Comparison of ENCODE assay signal across 10 cellular contexts in genomic region chr2:42962521-42962953, GRCh38.
DNase-seq lines count a peak whose midpoint lies in the region; ATAC-seq and TF ChIP-seq lines count a peak whose summit lies in the region.
"Had no signal": no experiment of that assay in that cellular context is flagged by ENCODE, and none has a peak within 500 bp of the region (broad histone marks: within the 10 kb centered on the region; RNA-seq: fewer than 3 reads in every experiment).

No MANE protein-coding gene starts in this region.

- peaks cover 15% of the 10 kb centered on the region for H3K4me1 Mint-ChIP-seq in activated naive CD8-positive, alpha-beta T cell (ENCODE audit: low read depth)
- peaks cover 16% of the 10 kb centered on the region for H3K4me1 Mint-ChIP-seq in activated naive CD8-positive, alpha-beta T cell treated with anti-CD3 and anti-CD28 coated beads, Interleukin-2, amount 50 U/mL, for 24 hours
- H3K4me1 Mint-ChIP-seq in activated CD8-positive, alpha-beta T cell treated with anti-CD3 and anti-CD28 coated beads for 36 hours (ENCODE audit: low read depth): peaks cover 16% of the 10 kb centered on the region

- CTCF ChIA-PET in activated CD8-positive, alpha-beta T cell treated with anti-CD3 and anti-CD28 coated beads for 36 hours (lab: Charles Lee): interaction anchor here (1.0 to 6.2 kb wide), 5 partner anchors 12 to 522 kb away, joined by 3 to 35 read pairs (median 4); no protein-coding TSS in a partner anchor

- H4K8ac ChIP-seq in mesenchymal stem cell (ENCODE audit: low read length): peak overlapping the region; percentile 36

- peak overlapping the region in 1 of 2 experiments; percentile 19 for H3K18ac ChIP-seq in mesenchymal stem cell (ENCODE audit: low read depth in 1 of 2, low read length in 2 of 2)

- H3K27ac ChIP-seq in mesenchymal stem cell (ENCODE audit: low read length, poor library complexity, severe bottlenecking): no peak overlapping the region
- peak overlapping the region; percentile 66 to 76 (median 70) for H3K27ac ChIP-seq in transverse colon
- H3K27ac ChIP-seq: VCaP had no signal

- H3K27ac Mint-ChIP-seq in activated naive CD8-positive, alpha-beta T cell: no peak overlapping the region
- H3K27ac Mint-ChIP-seq in activated naive CD8-positive, alpha-beta T cell treated with anti-CD3 and anti-CD28 coated beads, Interleukin-2, amount 50 U/mL, for 24 hours: no peak overlapping the region
- no peak overlapping the region for H3K27ac Mint-ChIP-seq in activated CD8-positive, alpha-beta T cell treated with anti-CD3 and anti-CD28 coated beads for 36 hours

- peak overlapping the region; percentile 63 for H4K91ac ChIP-seq in mesenchymal stem cell (ENCODE audit: low read length)

- in situ Hi-C loops in transverse colon (cut with MboI; ENCODE audit: low pct_ligation_motif_present in 1 of 4, low pct_unique_long_range_greater_than_20kb in 1 of 4, low sequenced_read_pairs in 3 of 4): loop anchor here in 2 of 4 donors (10.0 to 25.0 kb wide), 2 partner anchors 272 to 525 kb away; no protein-coding TSS in a partner anchor

- peaks cover 0 to 4% of the 10 kb centered on the region in 2 experiments for H3K27me3 ChIP-seq in mesenchymal stem cell (ENCODE audit: control insufficient read depth in 1 of 2, insufficient read depth in 1 of 2, low read length in 2 of 2)
- H3K27me3 ChIP-seq in transverse colon: no peaks in the 10 kb centered on the region

- no peak overlapping the region for H2BK5ac ChIP-seq in mesenchymal stem cell (ENCODE audit: low read depth, low read length, poor library complexity, severe bottlenecking)

- no peak for DNase-seq in activated naive CD8-positive, alpha-beta T cell treated with anti-CD3 and anti-CD28 coated beads, Interleukin-2, amount 50 U/mL, for 24 hours
- DNase-seq in activated CD8-positive, alpha-beta T cell treated with anti-CD3 and anti-CD28 coated beads for 36 hours: peak; percentile 37
- no peak for DNase-seq in mesenchymal stem cell
- DNase-seq in transverse colon: no peak
- no peak for DNase-seq in HK-2 (ENCODE audit: unreplicated experiment)
- no peak for DNase-seq in amygdala (lab: John Stamatoyannopoulos, UW)
- DNase-seq in NCI-H345 (lab: John Stamatoyannopoulos, UW): no peak
- DNase-seq: NCI-H1436 had no signal

- 63% methylated on average over 11 of the region's 12 CpGs for WGBS in mesenchymal stem cell
- WGBS in transverse colon (ENCODE audit: low coverage in 1 of 2), 2 donors: 50 to 58% methylated on average over 6 to 12 of the region's 12 CpGs

- no peak overlapping the region for H3K23ac ChIP-seq in mesenchymal stem cell (ENCODE audit: low read length in 2 of 2)

- H3K36me3 ChIP-seq in mesenchymal stem cell (ENCODE audit: control insufficient read depth in 1 of 2, insufficient read depth in 2 of 2, low read depth in 1 of 2, low read length in 2 of 2) (no peaks in the 10 kb centered on the region), transverse colon (no peaks in the 10 kb centered on the region)

- H3K9ac ChIP-seq in mesenchymal stem cell (ENCODE audit: low read length): peak overlapping the region; percentile 72

- POLR2A ChIA-PET in activated CD8-positive, alpha-beta T cell treated with anti-CD3 and anti-CD28 coated beads for 36 hours (lab: Charles Lee): no interaction called here

- H3K4me3 ChIP-seq in mesenchymal stem cell (ENCODE audit: insufficient read depth in 1 of 2, low read depth in 1 of 2, low read length in 2 of 2): no peak overlapping the region
- no peak overlapping the region for H3K4me3 ChIP-seq in transverse colon

- H3K14ac ChIP-seq in mesenchymal stem cell (ENCODE audit: low read length in 2 of 2): no peak overlapping the region

- no peak for TF ChIP-seq EP300 in transverse colon (IDR thresholded peaks at IDR 0.05; ENCODE audit: low read depth)

- peak overlapping the region; percentile 37 for H2BK15ac ChIP-seq in mesenchymal stem cell (ENCODE audit: low read depth, poor library complexity, severe bottlenecking)

- TF ChIP-seq POLR2A in transverse colon (IDR thresholded peaks at IDR 0.05): no peak

- H3K9me3 ChIP-seq in mesenchymal stem cell (ENCODE audit: control insufficient read depth, low read length) (no peaks in the 10 kb centered on the region), transverse colon (no peaks in the 10 kb centered on the region)

- no peaks in the 10 kb centered on the region for H3K36me3 Mint-ChIP-seq in activated naive CD8-positive, alpha-beta T cell
- no peaks in the 10 kb centered on the region for H3K36me3 Mint-ChIP-seq in activated naive CD8-positive, alpha-beta T cell treated with anti-CD3 and anti-CD28 coated beads, Interleukin-2, amount 50 U/mL, for 24 hours (ENCODE audit: low read depth)
- H3K36me3 Mint-ChIP-seq in activated CD8-positive, alpha-beta T cell treated with anti-CD3 and anti-CD28 coated beads for 36 hours (ENCODE audit: low read depth): no peaks in the 10 kb centered on the region

- H2BK120ac ChIP-seq in mesenchymal stem cell (ENCODE audit: low read depth, low read length): no peak overlapping the region

- peaks cover 12% of the 10 kb centered on the region for H3K4me1 ChIP-seq in mesenchymal stem cell (ENCODE audit: control insufficient read depth, insufficient read depth, low read depth, low read length)
- H3K4me1 ChIP-seq in transverse colon: peaks cover 13 to 38% (median 26%) of the 10 kb centered on the region in 4 donors

- peak overlapping the region; percentile 7 for H2AK5ac ChIP-seq in mesenchymal stem cell (ENCODE audit: low read length, severe bottlenecking)

- no peak for ATAC-seq in activated naive CD8-positive, alpha-beta T cell treated with anti-CD3 and anti-CD28 coated beads, Interleukin-2, amount 50 U/mL, for 24 hours
- peak; percentile 74 for ATAC-seq in activated CD8-positive, alpha-beta T cell treated with anti-CD3 and anti-CD28 coated beads for 36 hours

- H3K4me2 ChIP-seq in mesenchymal stem cell (ENCODE audit: low read length, poor library complexity, severe bottlenecking): no peak overlapping the region

- intact Hi-C loops in activated CD8-positive, alpha-beta T cell treated with anti-CD3 and anti-CD28 coated beads for 36 hours (cut with micrococcal nuclease): no loop called here
- intact Hi-C loops in transverse colon (cut with DNase I; ENCODE audit: low total_unique reads): no loop called here

- H3K4me3 Mint-ChIP-seq in activated naive CD8-positive, alpha-beta T cell: peak overlapping the region; percentile 14
- H3K4me3 Mint-ChIP-seq in activated naive CD8-positive, alpha-beta T cell treated with anti-CD3 and anti-CD28 coated beads, Interleukin-2, amount 50 U/mL, for 24 hours: no peak overlapping the region
- H3K4me3 Mint-ChIP-seq in activated CD8-positive, alpha-beta T cell treated with anti-CD3 and anti-CD28 coated beads for 36 hours: no peak overlapping the region

- H2AFZ ChIP-seq in mesenchymal stem cell (ENCODE audit: low read depth, low read length): no peak overlapping the region

- TF ChIP-seq CTCF in activated CD8-positive, alpha-beta T cell treated with anti-CD3 and anti-CD28 coated beads for 36 hours (IDR thresholded peaks at IDR 0.05): no peak
- no peak for TF ChIP-seq CTCF in transverse colon (IDR thresholded peaks at IDR 0.05)

- H3K79me1 ChIP-seq in mesenchymal stem cell (replicated peaks; ENCODE audit: low read length, poor library complexity, severe bottlenecking): no peaks in the 10 kb centered on the region

- H2BK12ac ChIP-seq in mesenchymal stem cell (ENCODE audit: low read length in 2 of 2): peak overlapping the region; percentile 61 to 84

- no peak overlapping the region for H3K4ac ChIP-seq in mesenchymal stem cell (ENCODE audit: low read depth in 1 of 2, low read length in 2 of 2)

- no peaks in the 10 kb centered on the region for H3K9me3 Mint-ChIP-seq in activated naive CD8-positive, alpha-beta T cell (ENCODE audit: low read depth)
- H3K9me3 Mint-ChIP-seq in activated naive CD8-positive, alpha-beta T cell treated with anti-CD3 and anti-CD28 coated beads, Interleukin-2, amount 50 U/mL, for 24 hours: no peaks in the 10 kb centered on the region
- no peaks in the 10 kb centered on the region for H3K9me3 Mint-ChIP-seq in activated CD8-positive, alpha-beta T cell treated with anti-CD3 and anti-CD28 coated beads for 36 hours

- peaks cover 6% of the 10 kb centered on the region for H3K27me3 Mint-ChIP-seq in activated naive CD8-positive, alpha-beta T cell
- peaks cover 13% of the 10 kb centered on the region for H3K27me3 Mint-ChIP-seq in activated naive CD8-positive, alpha-beta T cell treated with anti-CD3 and anti-CD28 coated beads, Interleukin-2, amount 50 U/mL, for 24 hours
- H3K27me3 Mint-ChIP-seq in activated CD8-positive, alpha-beta T cell treated with anti-CD3 and anti-CD28 coated beads for 36 hours: peaks cover 14% of the 10 kb centered on the region
